In the genomic region with DNA sequence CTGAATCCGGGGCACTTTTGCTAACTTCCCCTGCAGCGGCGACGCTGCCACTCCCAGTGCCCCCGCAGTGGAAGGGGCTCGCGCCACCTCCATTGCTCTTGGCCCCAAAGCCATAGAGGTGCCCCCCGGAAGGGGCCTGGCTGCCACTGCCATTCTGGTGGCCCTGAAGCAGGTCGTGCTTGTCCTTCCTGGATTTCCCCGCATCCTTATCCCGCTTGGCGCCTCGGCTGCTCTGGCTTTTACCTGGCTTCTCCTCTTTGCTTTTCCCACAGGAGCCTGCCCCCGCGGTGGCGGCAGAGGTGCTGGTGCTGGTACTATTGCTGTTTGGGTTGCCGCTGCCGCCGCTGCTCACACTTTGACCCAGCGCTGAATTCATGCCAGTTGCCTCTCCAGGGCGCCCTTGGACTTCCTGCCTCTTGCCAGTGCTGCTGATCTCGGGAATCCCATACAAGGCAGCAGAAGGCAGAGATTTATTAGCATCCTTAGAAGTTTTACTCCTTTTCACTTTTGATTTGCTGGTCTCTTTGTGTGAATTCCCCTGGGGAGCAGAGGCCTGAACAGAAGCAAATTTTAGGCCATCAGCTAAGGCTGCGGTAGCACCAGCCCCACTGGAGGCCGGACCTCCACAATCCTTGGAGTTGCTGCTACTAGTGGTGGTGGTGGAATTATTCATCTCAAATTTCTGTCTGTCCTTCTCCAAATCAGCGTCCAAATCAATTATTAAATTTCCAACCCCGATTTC, we compare ENCODE assay signal across 7 cellular contexts. TPM values are rescaled to one million over a fixed set of nuclear protein-coding genes. Genes with fewer than 3 reads are reported as not detected.
DNase-seq lines count a peak whose midpoint lies in the region; ATAC-seq, FAIRE-seq and TF ChIP-seq lines count a peak whose summit lies in the region.

No MANE protein-coding gene starts in this region.

- H3K27me3 ChIP-seq in right lobe of liver = no peaks in the 10 kb centered on the region
- no peaks in the 10 kb centered on the region for H3K27me3 ChIP-seq in tibial nerve

- 13% methylated on average over 24 of the region's 26 CpGs for WGBS in right lobe of liver (ENCODE audit: insufficient coverage, low coverage, low lambda C conversion rate, missing lambda C conversion rate)
- 5% methylated on average over 26 of the region's 26 CpGs for WGBS in tibial nerve, 2 donors

- FAIRE-seq in HTR-8/SVneo (lab: Jason Lieb, UNC) = no peak

- H3K36me3 ChIP-seq in right lobe of liver (no peaks in the 10 kb centered on the region), tibial nerve (no peaks in the 10 kb centered on the region)

- TF ChIP-seq POLR2A in right lobe of liver (IDR thresholded peaks at IDR 0.05) (no peak), tibial nerve (IDR thresholded peaks at IDR 0.05) (no peak)

- H3K4me3 ChIP-seq in right lobe of liver (peak overlapping the region; percentile 56 to 58 (median 58)), tibial nerve (peak overlapping the region; percentile 40 to 62 (median 58))

- intact Hi-C loops in right lobe of liver (cut with DNase I) = loop anchor here in 1 of 2 donors (5.0 kb wide), 1 partner anchor 82 kb away; no protein-coding TSS in a partner anchor

- TF ChIP-seq CTCF in right lobe of liver (IDR thresholded peaks at IDR 0.05) = no peak
- no peak for TF ChIP-seq CTCF in tibial nerve (IDR thresholded peaks at IDR 0.05)

- H3K27ac ChIP-seq in right lobe of liver (peak overlapping the region; percentile 56 to 92 (median 67)), tibial nerve (peak overlapping the region; percentile 87 to 98 (median 89))

- H3K4me1 ChIP-seq in right lobe of liver (peaks cover 0 to 19% (median 0%) of the 10 kb centered on the region in 4 donors), tibial nerve (peaks cover 0 to 54% (median 8%) of the 10 kb centered on the region in 4 donors)

- peak; percentile 41 to 63 (median 51) for ATAC-seq in right lobe of liver

- peak in 1 of 2 donors; percentile 15 for TF ChIP-seq EP300 in tibial nerve (IDR thresholded peaks at IDR 0.05)

- peak; percentile 71 for DNase-seq in M059J (ENCODE audit: low read depth)
- DNase-seq in cerebellum (ENCODE audit: low spot score) = peak; percentile 37
- peak; percentile 80 to 88 (median 84) for DNase-seq in right lobe of liver
- no peak for DNase-seq in tibial nerve (ENCODE audit: low spot score in 2 of 2)
- DNase-seq in activated gamma-delta T cell (lab: John Stamatoyannopoulos, UW) = no peak
- DNase-seq in HTR-8/SVneo (ENCODE audit: insufficient read length, low spot score) = no peak
- no peak for DNase-seq in NCI-H2029 treated with DMSO at 0.1 percent for 48 hours (lab: John Stamatoyannopoulos, UW)

- peaks cover 0 to 3% (median 0%) of the 10 kb centered on the region in 4 donors for H3K9me3 ChIP-seq in right lobe of liver
- no peaks in the 10 kb centered on the region for H3K9me3 ChIP-seq in tibial nerve

RNA-seq across cellular contexts. Expression of gene ZNF608, which starts 2.1 kb away (rescaled TPM):
- total RNA-seq in M059J (2014; rRNA removed; shearing (Covaris generic)) = 14.2 and 18.0 TPM in 2 replicates
- total RNA-seq in cerebellum = 86.3 TPM
- 1 to 10 TPM; 3.9 to 6.5 (median 4.9) TPM for total RNA-seq in right lobe of liver
- 10 to 100 TPM; 16.3 to 34.8 (median 23.7) TPM for total RNA-seq in tibial nerve

Comparison
In these comparisons a context has a peak if more than half of its experiments do, and no peak if none do; other contexts are left out.
1. DNase-seq: peak in M059J (single experiment), cerebellum (single experiment) and right lobe of liver (3 of 3); none in tibial nerve (0 of 2), activated gamma-delta T cell (single experiment), HTR-8/SVneo (single experiment) and NCI-H2029 treated with DMSO at 0.1 percent for 48 hours (single experiment).